Comparison of ENCODE assay signal across 13 cellular contexts in genomic region chr5:56343988-56344387, GRCh38.
A peak's percentile ranks its signal among the peaks of the same experiment; 100 is the strongest.
DNase-seq lines count a peak whose midpoint lies in the region; ATAC-seq, FAIRE-seq and TF ChIP-seq lines count a peak whose summit lies in the region.
"Had no signal": no experiment of that assay in that cellular context is flagged by ENCODE, and none has a peak within 500 bp of the region (broad histone marks: within the 10 kb centered on the region; RNA-seq: fewer than 3 reads in every experiment).

No MANE protein-coding gene starts in this region.

- H3K56ac ChIP-seq in H1 (replicated peaks; ENCODE audit: insufficient read length, low read depth, low read length), result no peak overlapping the region

- H3K9me3 Mint-ChIP-seq in IgD-negative memory B cell, result peaks cover 4 to 14% (median 10%) of the 10 kb centered on the region in 3 donors
- peaks cover 13% of the 10 kb centered on the region for H3K9me3 Mint-ChIP-seq in stimulated activated memory B cell treated with anti-CD40 and anti-IgM and Interleukin-4, amounts not matched to agents 10 μg/mL and 1 μg/mL and 100 μg/mL, for 72 hours

- no peak overlapping the region for H2AK5ac ChIP-seq in H1 (ENCODE audit: low read depth, low read length)

- peaks cover 18 to 55% (median 40%) of the 10 kb centered on the region in 3 donors for H3K4me1 Mint-ChIP-seq in IgD-negative memory B cell
- H3K4me1 Mint-ChIP-seq in stimulated activated memory B cell treated with anti-CD40 and anti-IgM and Interleukin-4, amounts not matched to agents 10 μg/mL and 1 μg/mL and 100 μg/mL, for 72 hours, result peaks cover 41% of the 10 kb centered on the region

- no peaks in the 10 kb centered on the region for H3K79me1 ChIP-seq in H1 (ENCODE audit: low read depth, low read length)

- H3K9me3 ChIP-seq in BLaER1 (peaks cover 79% of the 10 kb centered on the region), H1 (ENCODE audit: insufficient read depth in 2 of 2, low read depth in 1 of 2, low read length in 1 of 2) (no peaks in the 10 kb centered on the region)

- H3K27me3 ChIP-seq in BLaER1, result no peaks in the 10 kb centered on the region
- no peaks in the 10 kb centered on the region for H3K27me3 ChIP-seq in H1 (replicated peaks in 1 of 4; ENCODE audit: control insufficient read depth in 3 of 4, extremely low read depth in 1 of 4, insufficient read depth in 3 of 4, low read length in 3 of 4)

- no peak overlapping the region for H2AFZ ChIP-seq in H1 (ENCODE audit: low read length)
- H2AFZ ChIP-seq: GM23248 had no signal

- H3K4me1 ChIP-seq in BLaER1, result peaks cover 21% of the 10 kb centered on the region
- H3K4me1 ChIP-seq in H1 (replicated peaks in 1 of 4; ENCODE audit: control insufficient read depth in 3 of 4, insufficient read depth in 4 of 4, low read length in 3 of 4), result no peaks in the 10 kb centered on the region

- no peaks in the 10 kb centered on the region for H3K36me3 Mint-ChIP-seq in IgD-negative memory B cell
- H3K36me3 Mint-ChIP-seq in stimulated activated memory B cell treated with anti-CD40 and anti-IgM and Interleukin-4, amounts not matched to agents 10 μg/mL and 1 μg/mL and 100 μg/mL, for 72 hours, result peaks cover 8% of the 10 kb centered on the region
- H3K36me3 Mint-ChIP-seq: CD8-positive, alpha-beta memory T cell had no signal

- H3K4me2 ChIP-seq in BLaER1 (peak overlapping the region; percentile 25; the same call in 1 of the 2 replicates), H1 (ENCODE audit: insufficient read depth in 1 of 2, low read depth in 2 of 2, low read length in 2 of 2) (no peak overlapping the region)

- no peaks in the 10 kb centered on the region for H3K23me2 ChIP-seq in H1 (ENCODE audit: low read depth, low read length)

- CTCF ChIA-PET in H1 (lab: Charles Lee; ENCODE audit: partially characterized antibody), result no interaction called here

- no peaks in the 10 kb centered on the region for H3K79me2 ChIP-seq in H1 (ENCODE audit: control insufficient read depth in 1 of 2, insufficient read depth in 2 of 2, low read length in 2 of 2)

- H3K27ac Mint-ChIP-seq in IgD-negative memory B cell, result peak overlapping the region in 1 of 3 donors; percentile 61
- peak overlapping the region; percentile 2 for H3K27ac Mint-ChIP-seq in stimulated activated memory B cell treated with anti-CD40 and anti-IgM and Interleukin-4, amounts not matched to agents 10 μg/mL and 1 μg/mL and 100 μg/mL, for 72 hours
- H3K27ac Mint-ChIP-seq: CD8-positive, alpha-beta memory T cell had no signal

- 90% methylated on average over 2 of the region's 2 CpGs; no CpG with 5 or more reads in 1 of the 2 experiments for WGBS in H1 (ENCODE audit: extremely low coverage in 1 of 2, insufficient coverage in 1 of 2, insufficient read length in 1 of 2, insufficient replicate concordance in 2 of 2, low coverage in 1 of 2, low lambda C conversion rate in 2 of 2, missing lambda C conversion rate in 1 of 2), 2 experiments

- POLR2A ChIA-PET in H1 (lab: Charles Lee; ENCODE audit: partially characterized antibody), result no interaction called here

- H3K4me3 ChIP-seq in BLaER1 (no peak overlapping the region), H1 (ENCODE audit: extremely low read depth in 1 of 4, insufficient read depth in 2 of 4, low read depth in 3 of 4, low read length in 4 of 4) (no peak overlapping the region)
- H3K4me3 ChIP-seq: GM23248 had no signal

- H3K23ac ChIP-seq in H1 (ENCODE audit: insufficient read length), result no peak overlapping the region

- ATAC-seq in stimulated activated memory B cell treated with anti-CD40 and anti-IgM and Interleukin-4, amounts not matched to agents 10 μg/mL and 1 μg/mL and 100 μg/mL, for 72 hours, result no peak
- ATAC-seq in GM21390 (IDR thresholded peaks at IDR 0.05; ENCODE audit: unreplicated experiment), result no peak

- H3K27me3 Mint-ChIP-seq in IgD-negative memory B cell, result peaks cover 1% of the 10 kb centered on the region
- no peaks in the 10 kb centered on the region for H3K27me3 Mint-ChIP-seq in stimulated activated memory B cell treated with anti-CD40 and anti-IgM and Interleukin-4, amounts not matched to agents 10 μg/mL and 1 μg/mL and 100 μg/mL, for 72 hours

- TF ChIP-seq POLR2A in H1 (IDR thresholded peaks at IDR 0.05; ENCODE audit: control extremely low read depth in 1 of 2, low read depth in 2 of 2, low read length in 2 of 2), result no peak

- H4K8ac ChIP-seq in H1 (ENCODE audit: extremely low read depth, insufficient read depth, low read length), result no peak overlapping the region

- H4K91ac ChIP-seq in H1 (replicated peaks; ENCODE audit: insufficient read length, low read length), result no peak overlapping the region

- H3K27ac ChIP-seq in BLaER1 (no peak overlapping the region), H1 (ENCODE audit: low read depth, low read length) (no peak overlapping the region)
- H3K27ac ChIP-seq: GM23248 had no signal

- H2BK12ac ChIP-seq in H1 (ENCODE audit: low read depth, low read length), result no peak overlapping the region

- H2BK5ac ChIP-seq in H1 (ENCODE audit: low read depth, low read length), result no peak overlapping the region

- H3K14ac ChIP-seq in H1 (ENCODE audit: insufficient read length), result no peak overlapping the region

- no peak overlapping the region for H4K5ac ChIP-seq in H1 (ENCODE audit: insufficient read length, low read depth, low read length)

- TF ChIP-seq CTCF in H1 (IDR thresholded peaks at IDR 0.05; ENCODE audit: control extremely low read depth in 1 of 3, insufficient read depth in 1 of 3, low read depth in 1 of 3, low read length in 3 of 3), result no peak

- no peak overlapping the region for H3K9ac ChIP-seq in BLaER1
- no peak overlapping the region for H3K9ac ChIP-seq in H1 (replicated peaks in 1 of 4; ENCODE audit: extremely low read depth in 1 of 4, low read depth in 3 of 4, low read length in 3 of 4)
- H3K9ac ChIP-seq: GM23248 had no signal

- H2BK15ac ChIP-seq in H1 (ENCODE audit: low read length), result no peak overlapping the region

- no peak for FAIRE-seq in H1 (lab: Jason Lieb, UNC)
- FAIRE-seq: A204.1 had no signal

- no peak overlapping the region for H3K18ac ChIP-seq in H1 (ENCODE audit: extremely low read depth, low read length)

- H3K4ac ChIP-seq in H1 (replicated peaks; ENCODE audit: insufficient read length, low read depth, low read length), result no peak overlapping the region

- H3K36me3 ChIP-seq in BLaER1 (no peaks in the 10 kb centered on the region; the same call in 1 of the 2 replicates), H1 (ENCODE audit: control insufficient read depth in 2 of 4, insufficient read depth in 4 of 4, low read length in 3 of 4) (no peaks in the 10 kb centered on the region)

- no peak for DNase-seq in H1 (ENCODE audit: low read depth in 1 of 2, low spot score in 2 of 2)
- DNase-seq in NCI-H146 (lab: John Stamatoyannopoulos, UW), result no peak
- DNase-seq in HT-29 (ENCODE audit: low spot score), result no peak
- DNase-seq: CD8-positive, alpha-beta memory T cell; DMS53; GM23248; H7; KBM-7 had no signal

- TF ChIP-seq EP300 in H1 (IDR thresholded peaks at IDR 0.05; ENCODE audit: borderline replicate concordance in 1 of 2, low read depth in 2 of 2, low read length in 2 of 2), result no peak

- H4K20me1 ChIP-seq in BLaER1 (no peaks in the 10 kb centered on the region), H1 (replicated peaks in 1 of 2; ENCODE audit: control insufficient read depth in 1 of 2, insufficient read depth in 2 of 2, low read length in 2 of 2) (no peaks in the 10 kb centered on the region)

- no peak for TF ChIP-seq RAD21 in H1 (IDR thresholded peaks at IDR 0.05 in 1 of 2, conservative IDR thresholded peaks at IDR 0.05 in 1 of 2; ENCODE audit: low read depth in 2 of 2, low read length in 2 of 2)

- peak overlapping the region; percentile 53 for H2BK120ac ChIP-seq in H1 (replicated peaks; ENCODE audit: low read depth, low read length)

- no peak overlapping the region for H2BK20ac ChIP-seq in H1 (ENCODE audit: low read length)

- H3K4me3 Mint-ChIP-seq in IgD-negative memory B cell, result peak overlapping the region in 3 of 4 donors; percentile 53 to 82 (median 54)
- no peak overlapping the region for H3K4me3 Mint-ChIP-seq in stimulated activated memory B cell treated with anti-CD40 and anti-IgM and Interleukin-4, amounts not matched to agents 10 μg/mL and 1 μg/mL and 100 μg/mL, for 72 hours
- H3K4me3 Mint-ChIP-seq: CD8-positive, alpha-beta memory T cell had no signal

TF ChIP-seq in H1, 55 proteins besides CTCF, POLR2A, EP300 and RAD21:
- no peak for TF ChIP-seq TBP (IDR thresholded peaks at IDR 0.05; ENCODE audit: low read depth, low read length)
- TF ChIP-seq CBX5 (IDR thresholded peaks at IDR 0.05; ENCODE audit: low read depth, low read length), result no peak
- no peak for TF ChIP-seq RNF2 (IDR thresholded peaks at IDR 0.05; ENCODE audit: borderline replicate concordance, low read depth, low read length, missing control alignments, poor library complexity, severe bottlenecking)
- no peak for TF ChIP-seq SUZ12 (IDR thresholded peaks at IDR 0.05; ENCODE audit: low read length)
- TF ChIP-seq ASH2L (IDR thresholded peaks at IDR 0.05; ENCODE audit: low read length), result no peak
- no peak for TF ChIP-seq HDAC6 (IDR thresholded peaks at IDR 0.05; ENCODE audit: low read depth, low read length)
- no peak for TF ChIP-seq EZH2 (IDR thresholded peaks at IDR 0.05; ENCODE audit: low read depth, low read length, severe bottlenecking)
- no peak for TF ChIP-seq SRF (IDR thresholded peaks at IDR 0.05; ENCODE audit: low read depth, low read length)
- TF ChIP-seq RFX5 (IDR thresholded peaks at IDR 0.05; ENCODE audit: borderline replicate concordance, low read depth, low read length), result no peak
- no peak for TF ChIP-seq TAF7 (optimal IDR thresholded peaks at IDR 0.05; ENCODE audit: borderline replicate concordance, low read depth, low read length)
- no peak for TF ChIP-seq NANOG (IDR thresholded peaks at IDR 0.05; ENCODE audit: insufficient read depth, low read depth, low read length, poor library complexity, severe bottlenecking)
- TF ChIP-seq JUN (IDR thresholded peaks at IDR 0.05; ENCODE audit: low read depth, low read length), result no peak
- TF ChIP-seq SP4 (IDR thresholded peaks at IDR 0.05; ENCODE audit: low read length), result no peak
- TF ChIP-seq ZNF274 (IDR thresholded peaks at IDR 0.05; ENCODE audit: borderline replicate concordance, extremely low read depth, low read length), result no peak
